In genomic region chr2:128607440-128607839, GRCh38 we compare ENCODE assay signal across 24 cellular contexts.
A peak's percentile ranks its signal among the peaks of the same experiment; 100 is the strongest.
DNase-seq lines count a peak whose midpoint lies in the region; ATAC-seq and TF ChIP-seq lines count a peak whose summit lies in the region.
"Had no signal": no experiment of that assay in that cellular context is flagged by ENCODE, and none has a peak within 500 bp of the region (broad histone marks: within the 10 kb centered on the region; RNA-seq: fewer than 3 reads in every experiment).

No MANE protein-coding gene starts in this region.

- H3K36me3 ChIP-seq in left ventricle myocardium inferior (no peaks in the 10 kb centered on the region), osteoblast (ENCODE audit: insufficient read depth, low read length) (no peaks in the 10 kb centered on the region), WERI-Rb-1 (no peaks in the 10 kb centered on the region)
- H3K36me3 ChIP-seq: colonic mucosa, HAP-1 had no signal

- H3K27ac ChIP-seq in left ventricle myocardium inferior (replicated peaks) (no peak overlapping the region), osteoblast (ENCODE audit: low read depth, low read length) (no peak overlapping the region), WERI-Rb-1 (no peak overlapping the region)
- H3K27ac ChIP-seq: colonic mucosa, HL-60, psoas muscle had no signal

- H3K4me1 Mint-ChIP-seq in chondrocyte (ENCODE audit: low read depth) (no peaks in the 10 kb centered on the region), T-helper 17 cell (peaks cover 2% of the 10 kb centered on the region)
- H3K4me1 Mint-ChIP-seq: activated CD4-positive, alpha-beta T cell treated with anti-CD3 and anti-CD28 coated beads for 36 hours; naive B cell; stimulated activated naive B cell treated with anti-CD40 and anti-IgM and Interleukin-4, amounts not matched to agents 10 μg/mL and 1 μg/mL and 100 μg/mL, for 72 hours had no signal

- H3K36me3 Mint-ChIP-seq in chondrocyte (ENCODE audit: low read depth) (no peaks in the 10 kb centered on the region), T-helper 17 cell (ENCODE audit: low read depth) (no peaks in the 10 kb centered on the region)
- H3K36me3 Mint-ChIP-seq: activated naive CD8-positive, alpha-beta T cell; mesothelial cell of epicardium; naive B cell; stimulated activated naive B cell treated with anti-CD40 and anti-IgM and Interleukin-4, amounts not matched to agents 10 μg/mL and 1 μg/mL and 100 μg/mL, for 72 hours had no signal

- H3K27me3 Mint-ChIP-seq in chondrocyte (ENCODE audit: low read depth) (no peaks in the 10 kb centered on the region), T-helper 17 cell (peaks cover 11% of the 10 kb centered on the region)
- H3K27me3 Mint-ChIP-seq: activated CD4-positive, alpha-beta T cell treated with anti-CD3 and anti-CD28 coated beads for 36 hours; activated naive CD8-positive, alpha-beta T cell; stimulated activated naive B cell treated with anti-CD40 and anti-IgM and Interleukin-4, amounts not matched to agents 10 μg/mL and 1 μg/mL and 100 μg/mL, for 72 hours had no signal

- no peaks in the 10 kb centered on the region for H3K27me3 ChIP-seq in left ventricle myocardium inferior (ENCODE audit: low read depth)
- H3K27me3 ChIP-seq in osteoblast (ENCODE audit: insufficient read depth, low read length), result no peaks in the 10 kb centered on the region
- H3K27me3 ChIP-seq in WERI-Rb-1 (ENCODE audit: insufficient read depth, low read depth, severe bottlenecking), result no peaks in the 10 kb centered on the region
- H3K27me3 ChIP-seq: colonic mucosa had no signal

- H3K79me2 ChIP-seq in osteoblast (ENCODE audit: insufficient read depth, low read length), result no peaks in the 10 kb centered on the region

- TF ChIP-seq CTCF in left ventricle myocardium inferior (IDR thresholded peaks at IDR 0.05; ENCODE audit: borderline replicate concordance) (no peak), chondrocyte (IDR thresholded peaks at IDR 0.05) (no peak), osteoblast (IDR thresholded peaks at IDR 0.05; ENCODE audit: extremely low read depth, low read depth, low read length) (no peak), WERI-Rb-1 (IDR thresholded peaks at IDR 0.05; ENCODE audit: low read depth, low read length) (no peak)

- peak overlapping the region; percentile 45 for H3K4me2 ChIP-seq in osteoblast (ENCODE audit: insufficient read depth, low read length)

- no peak overlapping the region for H3K4me3 ChIP-seq in left ventricle myocardium inferior
- no peak overlapping the region for H3K4me3 ChIP-seq in osteoblast (ENCODE audit: insufficient read depth, low read length)
- no peak overlapping the region; the same call in 1 of the 2 replicates for H3K4me3 ChIP-seq in WERI-Rb-1 (ENCODE audit: low read depth, low read length)
- H3K4me3 ChIP-seq: colonic mucosa, HAP-1, psoas muscle had no signal

- ATAC-seq in Right ventricle myocardium inferior, result no peak
- no peak for ATAC-seq in T-helper 17 cell
- ATAC-seq: activated CD4-positive, alpha-beta T cell treated with anti-CD3 and anti-CD28 coated beads for 36 hours; activated CD8-positive, alpha-beta T cell treated with anti-CD3 and anti-CD28 coated beads for 36 hours; psoas muscle; stimulated activated naive B cell treated with anti-CD40 and anti-IgM and Interleukin-4, amounts not matched to agents 10 μg/mL and 1 μg/mL and 100 μg/mL, for 72 hours had no signal

- peak overlapping the region; percentile 54 for H2AFZ ChIP-seq in osteoblast (ENCODE audit: low read length)

- DNase-seq in left ventricle myocardium inferior (peak; percentile 8), Right ventricle myocardium inferior (ENCODE audit: missing footprints) (no peak), chondrocyte (ENCODE audit: low spot score) (peak; percentile 53), osteoblast (ENCODE audit: insufficient read length, low spot score, missing footprints) (peak; percentile 76), WERI-Rb-1 (no peak), T-helper 17 cell (no peak)
- no peak for DNase-seq in stimulated activated CD4-positive, alpha-beta T cell treated with anti-CD3 and anti-CD28 coated beads, Interleukin-1b, Interleukin-23, amount 100 ng/mL, for 48 hours
- DNase-seq: activated CD4-positive, alpha-beta T cell treated with anti-CD3 and anti-CD28 coated beads for 36 hours; activated CD8-positive, alpha-beta memory T cell treated with anti-CD3 and anti-CD28 coated beads, Interleukin-2, amount 50 U/mL, for 48 hours; activated CD8-positive, alpha-beta T cell treated with anti-CD3 and anti-CD28 coated beads for 36 hours; colonic mucosa; effector CD8-positive, alpha-beta T cell; naive B cell; NCI-H1417 treated with DMSO at 0.1 percent for 48 hours; NCI-H2081; NCI-H526; OCI-M1; psoas muscle; stimulated activated naive B cell treated with anti-CD40 and anti-IgM and Interleukin-4, amounts not matched to agents 10 μg/mL and 1 μg/mL and 100 μg/mL, for 72 hours had no signal

- H3K9me3 ChIP-seq in left ventricle myocardium inferior (replicated peaks), result no peaks in the 10 kb centered on the region
- H3K9me3 ChIP-seq in osteoblast (ENCODE audit: low read depth, low read length), result no peaks in the 10 kb centered on the region
- no peaks in the 10 kb centered on the region for H3K9me3 ChIP-seq in WERI-Rb-1 (ENCODE audit: severe bottlenecking)
- no peaks in the 10 kb centered on the region for H3K9me3 ChIP-seq in T-helper 17 cell (ENCODE audit: control insufficient read depth, low read length, poor library complexity, severe bottlenecking)
- H3K9me3 ChIP-seq: colonic mucosa, HAP-1, psoas muscle had no signal

- intact Hi-C loops in left ventricle myocardium inferior (cut with micrococcal nuclease) (no loop called here), Right ventricle myocardium inferior (cut with DNase I) (no loop called here)

- H3K27ac Mint-ChIP-seq in chondrocyte (ENCODE audit: unreplicated experiment), result no peak overlapping the region
- no peak overlapping the region for H3K27ac Mint-ChIP-seq in T-helper 17 cell
- H3K27ac Mint-ChIP-seq: activated CD4-positive, alpha-beta T cell treated with anti-CD3 and anti-CD28 coated beads for 36 hours; activated CD8-positive, alpha-beta T cell treated with anti-CD3 and anti-CD28 coated beads for 36 hours; activated naive CD8-positive, alpha-beta T cell; activated T-helper 1 cell treated with anti-CD3 and anti-CD28 coated beads, Interleukin-12 subunit alpha, Interleukin-12 subunit beta, Interleukin-2, Interleukin-4 antibody, amounts not matched to agents 30 ng/mL and 10 ng/mL and 1 ng/mL, durations not matched to agents 14 hours and 24 hours and 36 hours; mesothelial cell of epicardium; stimulated activated naive B cell treated with anti-CD40 and anti-IgM and Interleukin-4, amounts not matched to agents 10 μg/mL and 1 μg/mL and 100 μg/mL, for 72 hours had no signal

- H3K9me3 Mint-ChIP-seq in chondrocyte (ENCODE audit: low read depth), result no peaks in the 10 kb centered on the region
- H3K9me3 Mint-ChIP-seq: activated CD8-positive, alpha-beta T cell treated with anti-CD3 and anti-CD28 coated beads for 36 hours; activated T-helper 1 cell treated with anti-CD3 and anti-CD28 coated beads, Interleukin-12 subunit alpha, Interleukin-12 subunit beta, Interleukin-2, Interleukin-4 antibody, amounts not matched to agents 30 ng/mL and 10 ng/mL and 1 ng/mL, durations not matched to agents 14 hours and 24 hours and 36 hours; mesothelial cell of epicardium; naive B cell; stimulated activated naive B cell treated with anti-CD40 and anti-IgM and Interleukin-4, amounts not matched to agents 10 μg/mL and 1 μg/mL and 100 μg/mL, for 72 hours had no signal

- no peak overlapping the region for H3K4me3 Mint-ChIP-seq in chondrocyte (ENCODE audit: unreplicated experiment)
- no peak overlapping the region for H3K4me3 Mint-ChIP-seq in T-helper 17 cell
- H3K4me3 Mint-ChIP-seq: activated CD4-positive, alpha-beta T cell treated with anti-CD3 and anti-CD28 coated beads for 36 hours; activated CD8-positive, alpha-beta T cell treated with anti-CD3 and anti-CD28 coated beads for 36 hours; activated naive CD8-positive, alpha-beta T cell; activated T-helper 1 cell treated with anti-CD3 and anti-CD28 coated beads, Interleukin-12 subunit alpha, Interleukin-12 subunit beta, Interleukin-2, Interleukin-4 antibody, amounts not matched to agents 30 ng/mL and 10 ng/mL and 1 ng/mL, durations not matched to agents 14 hours and 24 hours and 36 hours; mesothelial cell of epicardium; naive B cell; stimulated activated naive B cell treated with anti-CD40 and anti-IgM and Interleukin-4, amounts not matched to agents 10 μg/mL and 1 μg/mL and 100 μg/mL, for 72 hours had no signal

- H4K20me1 ChIP-seq in osteoblast (ENCODE audit: insufficient read depth, low read length), result no peaks in the 10 kb centered on the region

- H3K4me1 ChIP-seq in left ventricle myocardium inferior, result peaks cover 5% of the 10 kb centered on the region
- no peaks in the 10 kb centered on the region for H3K4me1 ChIP-seq in osteoblast (ENCODE audit: insufficient read depth, low read length)
- H3K4me1 ChIP-seq: colonic mucosa, HAP-1, psoas muscle had no signal

Comparison
In these comparisons a context has a peak if more than half of its experiments do, and no peak if none do; other contexts are left out.
1. DNase-seq: peak in left ventricle myocardium inferior (single experiment), chondrocyte (single experiment) and osteoblast (single experiment); none in Right ventricle myocardium inferior (single experiment), WERI-Rb-1 (single experiment), T-helper 17 cell (0 of 3) and stimulated activated CD4-positive, alpha-beta T cell treated with anti-CD3 and anti-CD28 coated beads, Interleukin-1b, Interleukin-23, amount 100 ng/mL, for 48 hours (single experiment).